34 cellular contexts compared by ENCODE assay signal in the genomic region with DNA sequence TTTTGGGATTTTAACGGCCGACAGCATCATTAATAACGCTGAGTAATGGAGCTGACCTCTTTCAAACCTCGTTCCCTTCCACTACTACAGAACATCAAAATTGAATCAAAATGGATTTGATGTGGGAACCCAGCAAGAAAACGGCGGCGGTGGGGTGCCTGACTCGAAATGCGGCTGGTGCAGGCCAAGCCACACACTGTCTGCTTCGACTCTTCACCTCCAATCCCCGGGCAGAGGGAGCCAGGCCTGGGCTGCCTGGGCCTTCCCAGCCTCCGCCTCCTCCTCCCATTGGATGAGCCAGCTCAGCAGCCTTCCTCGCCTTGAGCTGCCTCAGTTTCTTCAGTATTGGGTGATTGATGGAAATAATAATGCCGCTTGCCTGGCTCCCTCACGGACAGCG. TPM values are rescaled to one million over a fixed set of nuclear protein-coding genes. Genes with fewer than 3 reads are reported as not detected.
DNase-seq lines count a peak whose midpoint lies in the region; ATAC-seq and TF ChIP-seq lines count a peak whose summit lies in the region.
"Had no signal": no experiment of that assay in that cellular context is flagged by ENCODE, and none has a peak within 500 bp of the region (broad histone marks: within the 10 kb centered on the region; RNA-seq: fewer than 3 reads in every experiment).

No MANE protein-coding gene starts in this region.

- TF ChIP-seq CTCF in GM23338 (conservative IDR thresholded peaks at IDR 0.05; ENCODE audit: low read depth in 2 of 2): no peak
- no peak for TF ChIP-seq CTCF in WTC11 (IDR thresholded peaks at IDR 0.05)

- no peaks in the 10 kb centered on the region for H3K79me2 ChIP-seq in GM23338 (replicated peaks; ENCODE audit: insufficient read depth)

- ATAC-seq in GM23338 (peak; percentile 71), WTC11 (peak; percentile 36; the same call in 1 of the 2 replicates)
- ATAC-seq: A549; CD8-positive, alpha-beta T cell had no signal

- H3K36me3 Mint-ChIP-seq in GM23338 (ENCODE audit: low read depth) (peaks cover 9% of the 10 kb centered on the region), WTC11 (peaks cover 13% of the 10 kb centered on the region)
- H3K36me3 Mint-ChIP-seq in activated CD4-positive, alpha-beta T cell treated with anti-CD3 and anti-CD28 coated beads, Interleukin-2, amount 10 ng/mL, durations not matched to agents 24 days and 14 days (ENCODE audit: low read depth): no peaks in the 10 kb centered on the region
- H3K36me3 Mint-ChIP-seq: CD4-positive, CD25-positive, alpha-beta regulatory T cell; CD8-positive, alpha-beta T cell had no signal

- no peaks in the 10 kb centered on the region for H3K27me3 ChIP-seq in GM23338 (ENCODE audit: insufficient read depth)
- H3K27me3 ChIP-seq: BE2C; BLaER1; BLaER1 treated with 17β-estradiol and CSF1 and Interleukin-3, amounts not matched to agents 10 nM and 100 nM had no signal

- H3K4me2 ChIP-seq in GM23338: no peak overlapping the region
- H3K4me2 ChIP-seq: A549; BLaER1; BLaER1 treated with 17β-estradiol and CSF1 and Interleukin-3, amounts not matched to agents 10 nM and 100 nM had no signal

- intact Hi-C loops in activated CD4-positive, alpha-beta T cell treated with anti-CD3 and anti-CD28 coated beads, Interleukin-2, amount 10 ng/mL, durations not matched to agents 24 days and 14 days (cut with micrococcal nuclease): no loop called here

- DNase-seq in GM23338 (ENCODE audit: low spot score) (peak; percentile 13), WTC11 (ENCODE audit: low spot score) (no peak), retina (peak; percentile 34), NCI-H1105 (lab: John Stamatoyannopoulos, UW) (no peak)
- DNase-seq in activated CD4-positive, alpha-beta T cell treated with anti-CD3 and anti-CD28 coated beads for 48 hours: no peak
- DNase-seq in activated CD4-positive, alpha-beta T cell treated with anti-CD3 and anti-CD28 coated beads, Interleukin-2, amount 10 ng/mL, durations not matched to agents 24 days and 14 days: no peak
- DNase-seq: 8988T; ACHN; AML-193; BE2C; C1 segment of cervical spinal cord; Caco-2; Calu3; CD4-positive, alpha-beta memory T cell; CD4-positive, alpha-beta T cell; CD4-positive, CD25-positive, alpha-beta regulatory T cell; CD8-positive, alpha-beta memory T cell; CD8-positive, alpha-beta T cell; COR-L47; DMS 273 treated with DMSO at 0.1 percent for 48 hours; DMS153; DMS53; DMS79; DMS79 treated with DMSO at 0.1 percent for 48 hours; DND-41; EL had no signal

- no peaks in the 10 kb centered on the region; the same call in 1 of the 2 replicates for H3K36me3 ChIP-seq in GM23338 (ENCODE audit: insufficient read depth)
- H3K36me3 ChIP-seq: BE2C; BLaER1; BLaER1 treated with 17β-estradiol and CSF1 and Interleukin-3, amounts not matched to agents 10 nM and 100 nM had no signal

- H3K27ac ChIP-seq in GM23338 (ENCODE audit: low read depth): no peak overlapping the region
- H3K27ac ChIP-seq: 22Rv1; A549; BLaER1; BLaER1 treated with 17β-estradiol and CSF1 and Interleukin-3, amounts not matched to agents 10 nM and 100 nM; C4-2B had no signal

- H3K27ac Mint-ChIP-seq in GM23338 (no peak overlapping the region), WTC11 (no peak overlapping the region)
- no peak overlapping the region for H3K27ac Mint-ChIP-seq in activated CD4-positive, alpha-beta T cell treated with anti-CD3 and anti-CD28 coated beads, Interleukin-2, amount 10 ng/mL, durations not matched to agents 24 days and 14 days
- H3K27ac Mint-ChIP-seq: B cell; CD14-positive monocyte; CD4-positive, alpha-beta memory T cell; CD4-positive, alpha-beta T cell; CD4-positive, CD25-positive, alpha-beta regulatory T cell; CD8-positive, alpha-beta memory T cell; CD8-positive, alpha-beta T cell had no signal

- no peaks in the 10 kb centered on the region for H3K9me2 ChIP-seq in GM23338 (ENCODE audit: insufficient read depth)

- no peaks in the 10 kb centered on the region for H4K20me1 ChIP-seq in GM23338 (replicated peaks; ENCODE audit: insufficient read depth)
- H4K20me1 ChIP-seq: BLaER1; BLaER1 treated with 17β-estradiol and CSF1 and Interleukin-3, amounts not matched to agents 10 nM and 100 nM had no signal

- H2AFZ ChIP-seq in GM23338: peak overlapping the region; percentile 56; the same call in 1 of the 2 replicates

- no peak overlapping the region for H3K4me3 Mint-ChIP-seq in GM23338
- H3K4me3 Mint-ChIP-seq in WTC11: no peak overlapping the region
- H3K4me3 Mint-ChIP-seq in activated CD4-positive, alpha-beta T cell treated with anti-CD3 and anti-CD28 coated beads, Interleukin-2, amount 10 ng/mL, durations not matched to agents 24 days and 14 days: no peak overlapping the region
- H3K4me3 Mint-ChIP-seq: B cell; CD14-positive monocyte; CD4-positive, alpha-beta memory T cell; CD4-positive, alpha-beta T cell; CD4-positive, CD25-positive, alpha-beta regulatory T cell; CD8-positive, alpha-beta memory T cell; CD8-positive, alpha-beta T cell had no signal

- H3F3A ChIP-seq in GM23338 (replicated peaks; ENCODE audit: low read depth): no peaks in the 10 kb centered on the region

- 0 out of 2 replicates have a peak, but pooled peaks cover 4% of the 10 kb centered on the region for H3K4me1 ChIP-seq in GM23338 (ENCODE audit: insufficient read depth)
- H3K4me1 ChIP-seq: BLaER1 had no signal

- CTCF ChIA-PET in WTC11 (lab: Charles Lee): interaction anchor here (1.8 kb wide), 1 partner anchor 13 kb away, joined by 4 read pairs; no protein-coding TSS in a partner anchor

- no peak overlapping the region for H3K4me3 ChIP-seq in GM23338
- H3K4me3 ChIP-seq: A549; BLaER1; BLaER1 treated with 17β-estradiol and CSF1 and Interleukin-3, amounts not matched to agents 10 nM and 100 nM had no signal

- H3K9me3 Mint-ChIP-seq in GM23338: peaks cover 13% of the 10 kb centered on the region
- H3K9me3 Mint-ChIP-seq in WTC11: peaks cover 20% of the 10 kb centered on the region
- peaks cover 11% of the 10 kb centered on the region for H3K9me3 Mint-ChIP-seq in activated CD4-positive, alpha-beta T cell treated with anti-CD3 and anti-CD28 coated beads, Interleukin-2, amount 10 ng/mL, durations not matched to agents 24 days and 14 days

- POLR2A ChIA-PET in WTC11 (lab: Charles Lee): no interaction called here

- H3K4me1 Mint-ChIP-seq in GM23338: peaks cover 6% of the 10 kb centered on the region
- peaks cover 8% of the 10 kb centered on the region for H3K4me1 Mint-ChIP-seq in WTC11
- H3K4me1 Mint-ChIP-seq in activated CD4-positive, alpha-beta T cell treated with anti-CD3 and anti-CD28 coated beads, Interleukin-2, amount 10 ng/mL, durations not matched to agents 24 days and 14 days: no peaks in the 10 kb centered on the region
- H3K4me1 Mint-ChIP-seq: B cell; CD14-positive monocyte; CD4-positive, alpha-beta memory T cell; CD4-positive, CD25-positive, alpha-beta regulatory T cell; CD8-positive, alpha-beta memory T cell had no signal

- H3K27me3 Mint-ChIP-seq in GM23338 (ENCODE audit: insufficient read depth, low read depth, poor library complexity): peaks cover 4% of the 10 kb centered on the region
- peaks cover 10% of the 10 kb centered on the region for H3K27me3 Mint-ChIP-seq in WTC11 (ENCODE audit: low read depth)
- peaks cover 42% of the 10 kb centered on the region for H3K27me3 Mint-ChIP-seq in activated CD4-positive, alpha-beta T cell treated with anti-CD3 and anti-CD28 coated beads, Interleukin-2, amount 10 ng/mL, durations not matched to agents 24 days and 14 days

TF ChIP-seq in GM23338, 12 proteins besides CTCF, POLR2A, EP300 and RAD21 (continues in another document):
- no peak for TF ChIP-seq JUNB (IDR thresholded peaks at IDR 0.05; ENCODE audit: unreplicated experiment)

TF ChIP-seq in WTC11, 78 proteins besides CTCF, POLR2A, EP300 and RAD21:
- no peak for TF ChIP-seq RORB (CRISPR knock-in tag; IDR thresholded peaks at IDR 0.05)
- no peak for TF ChIP-seq SP1 (CRISPR knock-in tag; conservative IDR thresholded peaks at IDR 0.05)
- no peak for TF ChIP-seq FOXK1 (CRISPR knock-in tag; IDR thresholded peaks at IDR 0.05)
- no peak for TF ChIP-seq NR1H2 (CRISPR knock-in tag; IDR thresholded peaks at IDR 0.05)

RNA-seq across cellular contexts. Expression of a gene that starts 11.3 kb away (rescaled TPM):
- total RNA-seq in GM23338 (2014; rRNA removed; shearing (Covaris generic)): 1.3 and 2.4 TPM in 2 replicates
- polyA plus RNA-seq in GM23338 (2016; fragmentation: Nextera tagmentation; extraction: Ambion mirVana): 1.1 and 1.9 TPM in 2 replicates
- total RNA-seq in WTC11 (2021): 2.7 to 3.3 TPM (median 2.7 TPM) in 3 replicates
- total RNA-seq in activated CD4-positive, alpha-beta T cell treated with anti-CD3 and anti-CD28 coated beads, Interleukin-2, amount 10 ng/mL, durations not matched to agents 24 days and 14 days: not detected in 2 replicates
- total RNA-seq: CD4-positive, alpha-beta memory T cell; CD4-positive, alpha-beta T cell; CD4-positive, CD25-positive, alpha-beta regulatory T cell; CD8-positive, alpha-beta memory T cell; CD8-positive, alpha-beta T cell had no signal
- polyA plus RNA-seq: AG04450; CD14-positive monocyte; CD8-positive, alpha-beta memory T cell had no signal

RNA-seq across cellular contexts. Expression of a gene that starts 28.5 kb away (rescaled TPM):
- total RNA-seq in GM23338 (2014; rRNA removed; shearing (Covaris generic)): 21.8 and 35.7 TPM in 2 replicates
- polyA plus RNA-seq in GM23338 (2016; fragmentation: Nextera tagmentation; extraction: Ambion mirVana): 7.1 and 8.9 TPM in 2 replicates
- 32.8 to 35.4 TPM (median 32.9 TPM) in 3 replicates for total RNA-seq in WTC11 (2021)
- total RNA-seq in activated CD4-positive, alpha-beta T cell treated with anti-CD3 and anti-CD28 coated beads, Interleukin-2, amount 10 ng/mL, durations not matched to agents 24 days and 14 days: 48.6 and 57.2 TPM in 2 replicates

Comparison
In these comparisons a context has a peak if more than half of its experiments do, and no peak if none do; other contexts are left out.
1. DNase-seq: peak in GM23338 (single experiment) and retina (single experiment); none in WTC11 (single experiment), NCI-H1105 (single experiment), activated CD4-positive, alpha-beta T cell treated with anti-CD3 and anti-CD28 coated beads for 48 hours (single experiment) and activated CD4-positive, alpha-beta T cell treated with anti-CD3 and anti-CD28 coated beads, Interleukin-2, amount 10 ng/mL, durations not matched to agents 24 days and 14 days (single experiment).